Comparison of ENCODE assay signal across 8 cellular contexts in genomic region chr7:34991938-34992840, GRCh38.
A peak's percentile ranks its signal among the peaks of the same experiment; 100 is the strongest.
DNase-seq lines count a peak whose midpoint lies in the region; ATAC-seq and TF ChIP-seq lines count a peak whose summit lies in the region.

No MANE protein-coding gene starts in this region.

- H3K27me3 ChIP-seq in MM.1S (replicated peaks; ENCODE audit: insufficient read depth, low read length): no peaks in the 10 kb centered on the region

- H3F3A ChIP-seq in MM.1S (ENCODE audit: insufficient read depth, low read length): no peaks in the 10 kb centered on the region

- H3K4me1 ChIP-seq in MM.1S (ENCODE audit: low read length): no peaks in the 10 kb centered on the region

- H3K36me3 ChIP-seq in MM.1S (replicated peaks; ENCODE audit: insufficient read depth, low read length): no peaks in the 10 kb centered on the region

- DNase-seq in stimulated activated naive CD4-positive, alpha-beta T cell treated with Interleukin-2 at 50 U/mL for 16 hours (lab: John Stamatoyannopoulos, UW): peak; percentile 73
- no peak for DNase-seq in stimulated activated naive CD4-positive, alpha-beta T cell (lab: John Stamatoyannopoulos, UW)
- DNase-seq in activated CD4-positive, alpha-beta T cell treated with anti-CD3 and anti-CD28 coated beads, Interleukin-2, amount 50 U/mL, for 48 hours: peak; percentile 40 to 61
- DNase-seq in left kidney (ENCODE audit: low read depth, low spot score) (peak; percentile 1), NCI-H1105 treated with DMSO at 0.1 percent for 48 hours (lab: John Stamatoyannopoulos, UW) (no peak), MM.1S (no peak), GM10266 (ENCODE audit: extremely low spot score) (no peak)

- H3K9me2 ChIP-seq in MM.1S (replicated peaks; ENCODE audit: insufficient read depth, low read length): no peaks in the 10 kb centered on the region

- TF ChIP-seq CTCF in MM.1S (IDR thresholded peaks at IDR 0.05; ENCODE audit: low read length): no peak
- no peak for TF ChIP-seq CTCF in GM10266 (IDR thresholded peaks at IDR 0.05; ENCODE audit: control insufficient read depth, insufficient read depth, low read depth, missing control alignments)

- H3K4me3 ChIP-seq in MM.1S (ENCODE audit: low read length): no peak overlapping the region

- no peak overlapping the region for H3K27ac ChIP-seq in MM.1S (ENCODE audit: low read length)

- H2AFZ ChIP-seq in MM.1S (ENCODE audit: low read length): no peak overlapping the region

- no peak overlapping the region for H3K9ac ChIP-seq in MM.1S (ENCODE audit: low read length)

- ATAC-seq in HG03439 (IDR thresholded peaks at IDR 0.05; ENCODE audit: unreplicated experiment): peak; percentile 88

- H3K79me2 ChIP-seq in MM.1S (ENCODE audit: low read length): peaks cover 7% of the 10 kb centered on the region

- no peaks in the 10 kb centered on the region for H4K20me1 ChIP-seq in MM.1S (ENCODE audit: insufficient read depth, low read length)

- H3K9me3 ChIP-seq in MM.1S (replicated peaks; ENCODE audit: insufficient read depth, low read length): no peaks in the 10 kb centered on the region

- no peak overlapping the region for H3K4me2 ChIP-seq in MM.1S (ENCODE audit: low read depth, low read length)

Comparison
In these comparisons a context has a peak if more than half of its experiments do, and no peak if none do; other contexts are left out.
1. DNase-seq: peak in stimulated activated naive CD4-positive, alpha-beta T cell treated with Interleukin-2 at 50 U/mL for 16 hours (single experiment), activated CD4-positive, alpha-beta T cell treated with anti-CD3 and anti-CD28 coated beads, Interleukin-2, amount 50 U/mL, for 48 hours (2 of 2) and left kidney (single experiment); none in stimulated activated naive CD4-positive, alpha-beta T cell (0 of 6), NCI-H1105 treated with DMSO at 0.1 percent for 48 hours (single experiment), MM.1S (single experiment) and GM10266 (single experiment).